In the genomic region with DNA sequence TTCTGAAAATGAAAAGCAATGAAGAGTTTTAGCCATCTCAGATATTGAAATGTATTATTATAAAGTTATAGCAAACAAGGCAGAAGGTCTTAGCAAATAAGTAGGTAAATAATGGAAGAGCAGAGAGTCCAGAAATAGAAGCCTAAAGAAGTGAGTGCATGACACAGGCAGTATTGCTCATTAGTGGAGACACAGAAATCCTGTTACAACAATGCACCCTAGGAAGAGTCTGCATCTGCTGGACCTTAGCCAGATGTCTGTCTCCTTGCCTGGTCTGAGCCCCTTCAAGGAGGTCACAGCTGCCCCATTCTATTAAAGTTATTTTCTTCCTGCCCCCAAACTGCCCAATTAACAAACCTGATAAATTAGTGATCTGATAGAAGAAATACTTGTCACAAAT, we compare ENCODE assay signal across 1 cellular context.
TF ChIP-seq lines count a peak whose summit lies in the region.

No MANE protein-coding gene starts in this region.

TF ChIP-seq in HepG2, 621 proteins besides CTCF, POLR2A, EP300 and RAD21 (continued from another document):
- no peak for TF ChIP-seq XBP1 (CRISPR knock-in tag; IDR thresholded peaks at IDR 0.05)
- TF ChIP-seq ZNF451 (CRISPR knock-in tag; IDR thresholded peaks at IDR 0.05), result no peak
- TF ChIP-seq FOXA3 (CRISPR knock-in tag; IDR thresholded peaks at IDR 0.05), result no peak
- TF ChIP-seq AGO2 (optimal IDR thresholded peaks at IDR 0.05; ENCODE audit: low read depth, low read length), result no peak
- TF ChIP-seq ZNF530 (CRISPR knock-in tag; IDR thresholded peaks at IDR 0.05; ENCODE audit: low read depth), result no peak
- TF ChIP-seq NONO (IDR thresholded peaks at IDR 0.05), result no peak
- no peak for TF ChIP-seq NONO (CRISPR knock-in tag; conservative IDR thresholded peaks at IDR 0.05)
- TF ChIP-seq ZNF138 (CRISPR knock-in tag; IDR thresholded peaks at IDR 0.05; ENCODE audit: low read depth), result no peak
- TF ChIP-seq, protein P1, sequence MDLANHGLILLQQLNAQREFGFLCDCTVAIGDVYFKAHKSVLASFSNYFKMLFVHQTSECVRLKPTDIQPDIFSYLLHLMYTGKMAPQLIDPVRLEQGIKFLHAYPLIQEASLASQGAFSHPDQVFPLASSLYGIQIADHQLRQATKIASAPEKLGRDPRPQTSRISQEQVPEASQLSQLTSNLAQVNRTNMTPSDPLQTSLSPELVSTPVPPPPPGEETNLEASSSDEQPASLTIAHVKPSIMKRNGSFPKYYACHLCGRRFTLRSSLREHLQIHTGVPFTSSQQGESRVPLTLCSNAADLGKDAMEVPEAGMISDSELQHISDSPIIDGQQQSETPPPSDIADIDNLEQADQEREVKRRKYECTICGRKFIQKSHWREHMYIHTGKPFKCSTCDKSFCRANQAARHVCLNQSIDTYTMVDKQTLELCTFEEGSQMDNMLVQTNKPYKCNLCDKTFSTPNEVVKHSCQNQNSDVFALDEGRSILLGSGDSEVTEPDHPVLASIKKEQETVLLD (CRISPR knock-in tag; IDR thresholded peaks at IDR 0.05; ENCODE audit: low read depth), result no peak
- TF ChIP-seq, protein P2, sequence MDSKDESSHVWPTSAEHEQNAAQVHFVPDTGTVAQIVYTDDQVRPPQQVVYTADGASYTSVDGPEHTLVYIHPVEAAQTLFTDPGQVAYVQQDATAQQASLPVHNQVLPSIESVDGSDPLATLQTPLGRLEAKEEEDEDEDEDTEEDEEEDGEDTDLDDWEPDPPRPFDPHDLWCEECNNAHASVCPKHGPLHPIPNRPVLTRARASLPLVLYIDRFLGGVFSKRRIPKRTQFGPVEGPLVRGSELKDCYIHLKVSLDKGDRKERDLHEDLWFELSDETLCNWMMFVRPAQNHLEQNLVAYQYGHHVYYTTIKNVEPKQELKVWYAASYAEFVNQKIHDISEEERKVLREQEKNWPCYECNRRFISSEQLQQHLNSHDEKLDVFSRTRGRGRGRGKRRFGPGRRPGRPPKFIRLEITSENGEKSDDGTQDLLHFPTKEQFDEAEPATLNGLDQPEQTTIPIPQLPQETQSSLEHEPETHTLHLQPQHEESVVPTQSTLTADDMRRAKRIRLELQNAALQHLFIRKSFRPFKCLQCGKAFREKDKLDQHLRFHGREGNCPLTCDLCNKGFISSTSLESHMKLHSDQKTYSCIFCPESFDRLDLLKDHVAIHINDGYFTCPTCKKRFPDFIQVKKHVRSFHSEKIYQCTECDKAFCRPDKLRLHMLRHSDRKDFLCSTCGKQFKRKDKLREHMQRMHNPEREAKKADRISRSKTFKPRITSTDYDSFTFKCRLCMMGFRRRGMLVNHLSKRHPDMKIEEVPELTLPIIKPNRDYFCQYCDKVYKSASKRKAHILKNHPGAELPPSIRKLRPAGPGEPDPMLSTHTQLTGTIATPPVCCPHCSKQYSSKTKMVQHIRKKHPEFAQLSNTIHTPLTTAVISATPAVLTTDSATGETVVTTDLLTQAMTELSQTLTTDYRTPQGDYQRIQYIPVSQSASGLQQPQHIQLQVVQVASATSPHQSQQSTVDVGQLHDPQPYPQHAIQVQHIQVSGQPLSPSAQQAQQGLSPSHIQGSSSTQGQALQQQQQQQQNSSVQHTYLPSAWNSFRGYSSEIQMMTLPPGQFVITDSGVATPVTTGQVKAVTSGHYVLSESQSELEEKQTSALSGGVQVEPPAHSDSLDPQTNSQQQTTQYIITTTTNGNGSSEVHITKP (CRISPR knock-in tag; IDR thresholded peaks at IDR 0.05; ENCODE audit: low read depth), result no peak
- TF ChIP-seq, protein P3, sequence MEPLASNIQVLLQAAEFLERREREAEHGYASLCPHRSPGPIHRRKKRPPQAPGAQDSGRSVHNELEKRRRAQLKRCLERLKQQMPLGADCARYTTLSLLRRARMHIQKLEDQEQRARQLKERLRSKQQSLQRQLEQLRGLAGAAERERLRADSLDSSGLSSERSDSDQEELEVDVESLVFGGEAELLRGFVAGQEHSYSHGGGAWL (CRISPR knock-in tag; IDR thresholded peaks at IDR 0.05), result no peak
- TF ChIP-seq, protein P4, sequence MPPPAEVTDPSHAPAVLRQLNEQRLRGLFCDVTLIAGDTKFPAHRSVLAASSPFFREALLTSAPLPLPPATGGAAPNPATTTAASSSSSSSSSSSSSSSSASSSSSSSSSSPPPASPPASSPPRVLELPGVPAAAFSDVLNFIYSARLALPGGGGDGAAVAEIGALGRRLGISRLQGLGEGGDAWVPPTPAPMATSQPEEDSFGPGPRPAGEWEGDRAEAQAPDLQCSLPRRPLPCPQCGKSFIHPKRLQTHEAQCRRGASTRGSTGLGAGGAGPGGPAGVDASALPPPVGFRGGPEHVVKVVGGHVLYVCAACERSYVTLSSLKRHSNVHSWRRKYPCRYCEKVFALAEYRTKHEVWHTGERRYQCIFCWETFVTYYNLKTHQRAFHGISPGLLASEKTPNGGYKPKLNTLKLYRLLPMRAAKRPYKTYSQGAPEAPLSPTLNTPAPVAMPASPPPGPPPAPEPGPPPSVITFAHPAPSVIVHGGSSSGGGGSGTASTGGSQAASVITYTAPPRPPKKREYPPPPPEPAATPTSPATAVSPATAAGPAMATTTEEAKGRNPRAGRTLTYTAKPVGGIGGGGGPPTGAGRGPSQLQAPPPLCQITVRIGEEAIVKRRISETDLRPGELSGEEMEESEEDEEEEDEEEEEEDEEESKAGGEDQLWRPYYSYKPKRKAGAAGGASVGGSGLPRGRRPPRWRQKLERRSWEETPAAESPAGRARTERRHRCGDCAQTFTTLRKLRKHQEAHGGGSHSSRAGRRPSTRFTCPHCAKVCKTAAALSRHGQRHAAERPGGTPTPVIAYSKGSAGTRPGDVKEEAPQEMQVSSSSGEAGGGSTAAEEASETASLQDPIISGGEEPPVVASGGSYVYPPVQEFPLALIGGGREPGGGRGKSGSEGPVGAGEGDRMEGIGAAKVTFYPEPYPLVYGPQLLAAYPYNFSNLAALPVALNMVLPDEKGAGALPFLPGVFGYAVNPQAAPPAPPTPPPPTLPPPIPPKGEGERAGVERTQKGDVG (CRISPR knock-in tag; IDR thresholded peaks at IDR 0.05; ENCODE audit: borderline replicate concordance), result no peak
- no peak for TF ChIP-seq ZNF790 (CRISPR knock-in tag; IDR thresholded peaks at IDR 0.05; ENCODE audit: borderline replicate concordance)
TF ChIP-seq in HepG2: peak in this region for 0.
